ENCODE assay signal across 8 cellular contexts in the genomic region with DNA sequence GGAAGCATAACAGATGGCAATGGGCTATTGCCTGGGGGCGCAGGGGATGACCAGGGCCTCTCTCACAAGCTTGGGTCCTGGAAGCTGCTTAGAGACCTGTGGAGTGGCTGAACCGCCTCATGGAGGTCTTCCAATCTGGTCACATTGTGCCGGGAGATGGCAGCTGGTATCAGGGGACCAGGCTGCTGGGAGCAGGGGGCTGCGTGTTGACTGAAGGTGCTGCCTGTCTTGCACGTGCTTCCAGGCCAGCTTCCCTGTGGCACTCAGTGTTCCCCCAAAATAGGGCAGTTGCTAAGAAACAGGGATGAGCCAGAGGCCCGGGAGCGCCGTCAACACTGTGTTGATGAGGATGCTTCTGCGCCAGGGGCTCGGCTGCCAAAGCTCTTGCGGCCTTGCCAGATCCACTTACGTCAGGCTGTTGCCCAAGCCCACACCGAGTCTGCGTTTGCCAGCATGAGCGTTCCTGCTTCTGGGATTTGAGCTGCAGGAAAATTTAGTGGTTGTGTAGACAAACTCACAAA. TPM values are rescaled to one million over a fixed set of nuclear protein-coding genes. Genes with fewer than 3 reads are reported as not detected.
DNase-seq lines count a peak whose midpoint lies in the region; ATAC-seq, FAIRE-seq and TF ChIP-seq lines count a peak whose summit lies in the region.
"Had no signal": no experiment of that assay in that cellular context is flagged by ENCODE, and none has a peak within 500 bp of the region (broad histone marks: within the 10 kb centered on the region; RNA-seq: fewer than 3 reads in every experiment).

No MANE protein-coding gene starts in this region.

- TF ChIP-seq CTCF in lung (IDR thresholded peaks at IDR 0.05; ENCODE audit: control extremely low read depth, extremely low read depth) (no peak), tibial artery (IDR thresholded peaks at IDR 0.05) (peak in 1 of 2 experiments; percentile 7)

- no peak for TF ChIP-seq POLR2A in H54 (IDR thresholded peaks at IDR 0.05; ENCODE audit: low read depth, low read length)

- H3K4me1 ChIP-seq in lung (ENCODE audit: control insufficient read depth in 2 of 2, insufficient read depth in 2 of 2, low read length in 2 of 2) = peaks cover 18 to 34% of the 10 kb centered on the region in 2 donors
- H3K4me1 ChIP-seq in tibial artery = peaks cover 0 to 59% (median 45%) of the 10 kb centered on the region in 4 donors
- H3K4me1 ChIP-seq in naive thymus-derived CD4-positive, alpha-beta T cell (ENCODE audit: control insufficient read depth in 2 of 2, insufficient read depth in 2 of 2, low read length in 2 of 2) = peaks cover 24 to 36% of the 10 kb centered on the region in 2 donors

- H3K27ac Mint-ChIP-seq in naive thymus-derived CD4-positive, alpha-beta T cell = peak overlapping the region in 3 of 9 donors; percentile 1 to 28 (median 25)

- DNase-seq in NCI-H1694 (lab: John Stamatoyannopoulos, UW) (peak; percentile 85), dermis microvascular lymphatic vessel endothelial cell (ENCODE audit: low read depth in 2 of 2) (peak; percentile 88 to 93), lung (ENCODE audit: low spot score) (peak; percentile 65), tibial artery (peak; percentile 96 to 98), H54 (ENCODE audit: insufficient read length, low spot score) (no peak)
- no peak for DNase-seq in naive thymus-derived CD4-positive, alpha-beta T cell

- H3K27me3 Mint-ChIP-seq in naive thymus-derived CD4-positive, alpha-beta T cell = no peaks in the 10 kb centered on the region

- H3K9me3 Mint-ChIP-seq in naive thymus-derived CD4-positive, alpha-beta T cell = peaks cover 0 to 2% (median 0%) of the 10 kb centered on the region in 11 donors

- CTCF ChIA-PET in naive thymus-derived CD4-positive, alpha-beta T cell (lab: Charles Lee) = no interaction called here

- POLR2A ChIA-PET in naive thymus-derived CD4-positive, alpha-beta T cell (lab: Charles Lee) = interaction anchor here (1.3 kb wide), 1 partner anchor 167 kb away, joined by 3 read pairs; the partner anchor contains the start of gene CDK17

- H3K4me1 Mint-ChIP-seq in naive thymus-derived CD4-positive, alpha-beta T cell = peaks cover 34 to 62% (median 54%) of the 10 kb centered on the region in 7 donors

- H3K36me3 ChIP-seq in lung (ENCODE audit: control insufficient read depth in 2 of 2, insufficient read depth in 2 of 2, low read length in 2 of 2) (peaks cover 0 to 5% of the 10 kb centered on the region in 2 donors), tibial artery (no peaks in the 10 kb centered on the region)
- H3K36me3 ChIP-seq in naive thymus-derived CD4-positive, alpha-beta T cell (ENCODE audit: control insufficient read depth in 2 of 3, insufficient read depth in 3 of 3, low read length in 3 of 3) = no peaks in the 10 kb centered on the region

- no peak for FAIRE-seq in H54 (lab: Jason Lieb, UNC)
- FAIRE-seq: K562 had no signal

- intact Hi-C loops in tibial artery (cut with DNase I; ENCODE audit: low total_unique reads) = loop anchor here (10.0 kb wide), 1 partner anchor 161 kb away; no protein-coding TSS in a partner anchor
- intact Hi-C loops in naive thymus-derived CD4-positive, alpha-beta T cell (cut with micrococcal nuclease) = no loop called here

- peaks cover 0 to 21% (median 7%) of the 10 kb centered on the region in 5 donors for H3K36me3 Mint-ChIP-seq in naive thymus-derived CD4-positive, alpha-beta T cell

- H3K27me3 ChIP-seq in lung (ENCODE audit: control insufficient read depth, insufficient read depth) = no peaks in the 10 kb centered on the region
- H3K27me3 ChIP-seq in tibial artery = no peaks in the 10 kb centered on the region
- no peaks in the 10 kb centered on the region for H3K27me3 ChIP-seq in naive thymus-derived CD4-positive, alpha-beta T cell (ENCODE audit: control insufficient read depth in 2 of 2, insufficient read depth in 2 of 2, low read length in 2 of 2)

- WGBS in lung, 2 donors = 68 to 73% methylated on average over 15 of the region's 15 CpGs

- H3K27ac ChIP-seq in lung (ENCODE audit: low read depth in 1 of 2, low read length in 1 of 2) (peak overlapping the region; percentile 51 to 88), tibial artery (peak overlapping the region; percentile 85 to 88)
- H3K27ac ChIP-seq in naive thymus-derived CD4-positive, alpha-beta T cell (ENCODE audit: low read depth, low read length) = no peak overlapping the region

- no peaks in the 10 kb centered on the region for H3K9me3 ChIP-seq in lung (ENCODE audit: control insufficient read depth in 2 of 2, insufficient read depth in 1 of 2, low read length in 1 of 2)
- H3K9me3 ChIP-seq in tibial artery = no peaks in the 10 kb centered on the region
- H3K9me3 ChIP-seq in naive thymus-derived CD4-positive, alpha-beta T cell (ENCODE audit: control insufficient read depth in 2 of 3, low read length in 3 of 3) = no peaks in the 10 kb centered on the region

- ATAC-seq in lung (ENCODE audit: insufficient read depth, low FRiP score) (peak; percentile 23), HG03280 (IDR thresholded peaks at IDR 0.05; ENCODE audit: unreplicated experiment) (no peak)
- ATAC-seq in naive thymus-derived CD4-positive, alpha-beta T cell = no peak
- ATAC-seq: K562 had no signal

- H3K4me3 ChIP-seq in lung (no peak overlapping the region), tibial artery (no peak overlapping the region)
- H3K4me3 ChIP-seq in naive thymus-derived CD4-positive, alpha-beta T cell (ENCODE audit: low read length) = no peak overlapping the region
- H3K4me3 ChIP-seq: K562 had no signal

- H3K4me3 Mint-ChIP-seq in naive thymus-derived CD4-positive, alpha-beta T cell = peak overlapping the region in 1 of 10 donors; percentile 58

RNA-seq across cellular contexts. Expression of gene ELK3, which starts 39.8 kb away (rescaled TPM):
- total RNA-seq in dermis microvascular lymphatic vessel endothelial cell (50.2 and 67.6 TPM in 2 replicates), lung (10 to 100 TPM; 46.4 to 68.5 TPM)
- 10 to 100 TPM in 1 of 2 donors, 1 to 10 TPM in 1; 9.1 to 34.2 TPM for polyA plus RNA-seq in lung
- 10 to 100 TPM; 24.9 to 52.3 (median 34.7) TPM for total RNA-seq in naive thymus-derived CD4-positive, alpha-beta T cell
- polyA plus RNA-seq in naive thymus-derived CD4-positive, alpha-beta T cell = 10 to 100 TPM; 16.8 to 22.1 TPM

Comparison
In these comparisons a context has a peak if more than half of its experiments do, and no peak if none do; other contexts are left out.
1. DNase-seq: peak in NCI-H1694 (single experiment), dermis microvascular lymphatic vessel endothelial cell (2 of 2), lung (single experiment) and tibial artery (2 of 2); none in H54 (single experiment) and naive thymus-derived CD4-positive, alpha-beta T cell (0 of 9).